ENCODE assay signal across 19 cellular contexts in the genomic region with DNA sequence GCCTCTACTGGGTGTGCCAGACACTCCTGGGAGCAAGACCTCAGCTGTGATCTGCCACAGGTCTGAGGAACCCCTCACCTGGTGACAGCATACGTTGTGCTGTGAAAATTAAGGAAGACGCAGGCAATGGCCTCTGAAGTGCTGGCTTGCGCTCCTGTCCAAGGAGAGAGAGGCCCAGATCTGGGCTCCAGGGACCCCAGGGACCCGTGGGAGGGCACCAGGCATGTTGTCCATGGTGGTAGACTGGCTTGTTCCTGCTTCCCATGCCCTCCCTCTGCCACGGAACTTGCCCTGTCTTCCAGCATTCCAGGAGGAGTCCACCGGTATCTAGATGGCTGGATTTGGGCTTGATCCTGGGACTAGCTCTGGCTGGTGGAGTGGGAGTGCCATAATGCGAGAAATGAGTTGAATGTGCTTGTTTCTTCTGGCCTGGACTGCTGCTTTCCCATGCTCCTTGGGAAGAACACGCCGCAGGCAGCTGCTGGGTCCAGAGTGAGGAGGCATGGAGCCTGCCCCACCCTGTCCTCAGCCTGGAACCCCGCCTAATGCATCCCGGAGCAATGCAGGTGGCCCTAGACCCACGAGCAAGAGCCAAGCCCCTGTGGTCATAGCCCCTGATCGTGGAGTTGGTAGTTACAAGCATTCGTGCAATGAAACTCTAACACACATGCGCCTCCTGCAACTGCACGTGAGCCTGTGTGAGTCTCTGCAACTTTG.
"Had no signal": no experiment of that assay in that cellular context is flagged by ENCODE, and none has a peak within 500 bp of the region (broad histone marks: within the 10 kb centered on the region; RNA-seq: fewer than 3 reads in every experiment).

No MANE protein-coding gene starts in this region.

- H3K9me3 ChIP-seq: gastrocnemius medialis, pancreas, psoas muscle, uterus had no signal

- H3K4me3 ChIP-seq: gastrocnemius medialis, hepatocyte, pancreas, psoas muscle, uterus had no signal

- H3K27me3 ChIP-seq: pancreas, uterus had no signal

- DNase-seq: activated CD4-positive, alpha-beta T cell treated with anti-CD3 and anti-CD28 coated beads for 4 hours; activated CD4-positive, alpha-beta T cell treated with anti-CD3 and anti-CD28 coated beads, Interleukin-2, amount 50 U/mL, for 4 hours; activated T-cell treated with anti-CD3 and anti-CD28 coated beads, Interleukin-2, amount 50 U/mL, for 24 hours; anterior cingulate cortex; effector memory CD4-positive, alpha-beta T cell; gastrocnemius medialis; glutamatergic neuron; islet precursor cell; left cardiac atrium; left ventricle myocardium superior; mammary epithelial cell; naive B cell; nephron progenitor cell; pancreas; psoas muscle; stimulated activated CD4-positive, alpha-beta T cell treated with anti-CD3 and anti-CD28 coated beads, Interleukin-4, amount 100 ng/mL, for 1 hour; stimulated activated naive CD8-positive, alpha-beta T cell treated with anti-CD3 and anti-CD28 coated beads, Interleukin-15, Interleukin-2, amounts not matched to agents 100 U/mL and 50 U/mL, for 24 hours; uterus had no signal

- H3K27ac ChIP-seq: gastrocnemius medialis, hepatocyte, pancreas, psoas muscle, uterus had no signal

- H3K4me1 ChIP-seq: gastrocnemius medialis, pancreas, psoas muscle, uterus had no signal

- H3K36me3 ChIP-seq: gastrocnemius medialis, pancreas, uterus had no signal
